ENCODE assay signal across 16 cellular contexts in genomic region chr16:68096491-68096890, GRCh38.
"Had no signal": no experiment of that assay in that cellular context is flagged by ENCODE, and none has a peak within 500 bp of the region (broad histone marks: within the 10 kb centered on the region; RNA-seq: fewer than 3 reads in every experiment).

No MANE protein-coding gene starts in this region.

- H3K4me3 Mint-ChIP-seq: type B pancreatic cell had no signal

- FAIRE-seq: astrocyte, colon, islet of Langerhans had no signal

- H3K36me3 ChIP-seq: esophagus squamous epithelium, suprapubic skin had no signal

- H3K27me3 Mint-ChIP-seq: type B pancreatic cell had no signal

- H3K27me3 ChIP-seq: esophagus squamous epithelium, suprapubic skin had no signal

- H3K27ac Mint-ChIP-seq: type B pancreatic cell had no signal

- H3K4me3 ChIP-seq: esophagus squamous epithelium, suprapubic skin had no signal

- DNase-seq: activated CD8-positive, alpha-beta memory T cell treated with anti-CD3 and anti-CD28 coated beads for 24 hours; activated gamma-delta T cell; esophagus squamous epithelium; foreskin fibroblast; head of caudate nucleus; left ventricle myocardium superior; mesenchymal stem cell; stimulated activated CD4-positive, alpha-beta T cell treated with anti-CD3 and anti-CD28 coated beads, Interleukin-2, amount 100 ng/mL, for 24 hours; stimulated activated naive CD4-positive, alpha-beta T cell; T1000 had no signal

- H3K27ac ChIP-seq: esophagus squamous epithelium, suprapubic skin had no signal

- H3K9me3 ChIP-seq: esophagus squamous epithelium, suprapubic skin had no signal

- H3K36me3 Mint-ChIP-seq: type B pancreatic cell had no signal

- ATAC-seq: left ventricle myocardium superior, sciatic nerve had no signal

- H3K9me3 Mint-ChIP-seq: type B pancreatic cell had no signal
